Comparison of ENCODE assay signal across 1 cellular context in the genomic region with DNA sequence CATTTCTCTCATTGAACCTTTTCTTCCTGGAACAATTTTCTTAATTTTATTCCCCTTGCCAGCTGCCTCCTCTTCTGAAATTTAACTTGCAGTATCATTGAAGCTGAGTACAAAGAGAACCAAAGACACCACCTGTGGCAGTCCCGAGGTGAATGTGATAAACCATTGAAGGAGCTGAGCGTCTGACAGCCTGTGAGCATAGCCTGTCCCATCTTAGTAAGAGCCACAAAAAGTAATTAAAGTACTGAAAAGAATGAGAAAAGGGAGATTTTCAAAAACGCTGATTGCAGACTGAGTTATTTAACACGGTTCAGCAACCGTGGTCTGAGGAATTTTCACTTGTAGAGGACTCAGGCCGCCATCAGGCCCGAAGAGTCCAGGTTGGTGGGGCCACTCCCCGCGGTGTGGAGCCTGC.
TF ChIP-seq lines count a peak whose summit lies in the region.

No MANE protein-coding gene starts in this region.

TF ChIP-seq in H1, 55 proteins besides CTCF, POLR2A, EP300 and RAD21:
- TF ChIP-seq SP4 (IDR thresholded peaks at IDR 0.05; ENCODE audit: low read length) (no peak), KDM4A (IDR thresholded peaks at IDR 0.05; ENCODE audit: low read depth, low read length, severe bottlenecking) (no peak)
- TF ChIP-seq, protein P1, sequence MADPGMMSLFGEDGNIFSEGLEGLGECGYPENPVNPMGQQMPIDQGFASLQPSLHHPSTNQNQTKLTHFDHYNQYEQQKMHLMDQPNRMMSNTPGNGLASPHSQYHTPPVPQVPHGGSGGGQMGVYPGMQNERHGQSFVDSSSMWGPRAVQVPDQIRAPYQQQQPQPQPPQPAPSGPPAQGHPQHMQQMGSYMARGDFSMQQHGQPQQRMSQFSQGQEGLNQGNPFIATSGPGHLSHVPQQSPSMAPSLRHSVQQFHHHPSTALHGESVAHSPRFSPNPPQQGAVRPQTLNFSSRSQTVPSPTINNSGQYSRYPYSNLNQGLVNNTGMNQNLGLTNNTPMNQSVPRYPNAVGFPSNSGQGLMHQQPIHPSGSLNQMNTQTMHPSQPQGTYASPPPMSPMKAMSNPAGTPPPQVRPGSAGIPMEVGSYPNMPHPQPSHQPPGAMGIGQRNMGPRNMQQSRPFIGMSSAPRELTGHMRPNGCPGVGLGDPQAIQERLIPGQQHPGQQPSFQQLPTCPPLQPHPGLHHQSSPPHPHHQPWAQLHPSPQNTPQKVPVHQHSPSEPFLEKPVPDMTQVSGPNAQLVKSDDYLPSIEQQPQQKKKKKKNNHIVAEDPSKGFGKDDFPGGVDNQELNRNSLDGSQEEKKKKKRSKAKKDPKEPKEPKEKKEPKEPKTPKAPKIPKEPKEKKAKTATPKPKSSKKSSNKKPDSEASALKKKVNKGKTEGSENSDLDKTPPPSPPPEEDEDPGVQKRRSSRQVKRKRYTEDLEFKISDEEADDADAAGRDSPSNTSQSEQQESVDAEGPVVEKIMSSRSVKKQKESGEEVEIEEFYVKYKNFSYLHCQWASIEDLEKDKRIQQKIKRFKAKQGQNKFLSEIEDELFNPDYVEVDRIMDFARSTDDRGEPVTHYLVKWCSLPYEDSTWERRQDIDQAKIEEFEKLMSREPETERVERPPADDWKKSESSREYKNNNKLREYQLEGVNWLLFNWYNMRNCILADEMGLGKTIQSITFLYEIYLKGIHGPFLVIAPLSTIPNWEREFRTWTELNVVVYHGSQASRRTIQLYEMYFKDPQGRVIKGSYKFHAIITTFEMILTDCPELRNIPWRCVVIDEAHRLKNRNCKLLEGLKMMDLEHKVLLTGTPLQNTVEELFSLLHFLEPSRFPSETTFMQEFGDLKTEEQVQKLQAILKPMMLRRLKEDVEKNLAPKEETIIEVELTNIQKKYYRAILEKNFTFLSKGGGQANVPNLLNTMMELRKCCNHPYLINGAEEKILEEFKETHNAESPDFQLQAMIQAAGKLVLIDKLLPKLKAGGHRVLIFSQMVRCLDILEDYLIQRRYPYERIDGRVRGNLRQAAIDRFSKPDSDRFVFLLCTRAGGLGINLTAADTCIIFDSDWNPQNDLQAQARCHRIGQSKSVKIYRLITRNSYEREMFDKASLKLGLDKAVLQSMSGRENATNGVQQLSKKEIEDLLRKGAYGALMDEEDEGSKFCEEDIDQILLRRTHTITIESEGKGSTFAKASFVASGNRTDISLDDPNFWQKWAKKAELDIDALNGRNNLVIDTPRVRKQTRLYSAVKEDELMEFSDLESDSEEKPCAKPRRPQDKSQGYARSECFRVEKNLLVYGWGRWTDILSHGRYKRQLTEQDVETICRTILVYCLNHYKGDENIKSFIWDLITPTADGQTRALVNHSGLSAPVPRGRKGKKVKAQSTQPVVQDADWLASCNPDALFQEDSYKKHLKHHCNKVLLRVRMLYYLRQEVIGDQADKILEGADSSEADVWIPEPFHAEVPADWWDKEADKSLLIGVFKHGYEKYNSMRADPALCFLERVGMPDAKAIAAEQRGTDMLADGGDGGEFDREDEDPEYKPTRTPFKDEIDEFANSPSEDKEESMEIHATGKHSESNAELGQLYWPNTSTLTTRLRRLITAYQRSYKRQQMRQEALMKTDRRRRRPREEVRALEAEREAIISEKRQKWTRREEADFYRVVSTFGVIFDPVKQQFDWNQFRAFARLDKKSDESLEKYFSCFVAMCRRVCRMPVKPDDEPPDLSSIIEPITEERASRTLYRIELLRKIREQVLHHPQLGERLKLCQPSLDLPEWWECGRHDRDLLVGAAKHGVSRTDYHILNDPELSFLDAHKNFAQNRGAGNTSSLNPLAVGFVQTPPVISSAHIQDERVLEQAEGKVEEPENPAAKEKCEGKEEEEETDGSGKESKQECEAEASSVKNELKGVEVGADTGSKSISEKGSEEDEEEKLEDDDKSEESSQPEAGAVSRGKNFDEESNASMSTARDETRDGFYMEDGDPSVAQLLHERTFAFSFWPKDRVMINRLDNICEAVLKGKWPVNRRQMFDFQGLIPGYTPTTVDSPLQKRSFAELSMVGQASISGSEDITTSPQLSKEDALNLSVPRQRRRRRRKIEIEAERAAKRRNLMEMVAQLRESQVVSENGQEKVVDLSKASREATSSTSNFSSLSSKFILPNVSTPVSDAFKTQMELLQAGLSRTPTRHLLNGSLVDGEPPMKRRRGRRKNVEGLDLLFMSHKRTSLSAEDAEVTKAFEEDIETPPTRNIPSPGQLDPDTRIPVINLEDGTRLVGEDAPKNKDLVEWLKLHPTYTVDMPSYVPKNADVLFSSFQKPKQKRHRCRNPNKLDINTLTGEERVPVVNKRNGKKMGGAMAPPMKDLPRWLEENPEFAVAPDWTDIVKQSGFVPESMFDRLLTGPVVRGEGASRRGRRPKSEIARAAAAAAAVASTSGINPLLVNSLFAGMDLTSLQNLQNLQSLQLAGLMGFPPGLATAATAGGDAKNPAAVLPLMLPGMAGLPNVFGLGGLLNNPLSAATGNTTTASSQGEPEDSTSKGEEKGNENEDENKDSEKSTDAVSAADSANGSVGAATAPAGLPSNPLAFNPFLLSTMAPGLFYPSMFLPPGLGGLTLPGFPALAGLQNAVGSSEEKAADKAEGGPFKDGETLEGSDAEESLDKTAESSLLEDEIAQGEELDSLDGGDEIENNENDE (IDR thresholded peaks at IDR 0.05; ENCODE audit: insufficient replicate concordance, low read length): no peak
